8 cellular contexts compared by ENCODE assay signal in the genomic region with DNA sequence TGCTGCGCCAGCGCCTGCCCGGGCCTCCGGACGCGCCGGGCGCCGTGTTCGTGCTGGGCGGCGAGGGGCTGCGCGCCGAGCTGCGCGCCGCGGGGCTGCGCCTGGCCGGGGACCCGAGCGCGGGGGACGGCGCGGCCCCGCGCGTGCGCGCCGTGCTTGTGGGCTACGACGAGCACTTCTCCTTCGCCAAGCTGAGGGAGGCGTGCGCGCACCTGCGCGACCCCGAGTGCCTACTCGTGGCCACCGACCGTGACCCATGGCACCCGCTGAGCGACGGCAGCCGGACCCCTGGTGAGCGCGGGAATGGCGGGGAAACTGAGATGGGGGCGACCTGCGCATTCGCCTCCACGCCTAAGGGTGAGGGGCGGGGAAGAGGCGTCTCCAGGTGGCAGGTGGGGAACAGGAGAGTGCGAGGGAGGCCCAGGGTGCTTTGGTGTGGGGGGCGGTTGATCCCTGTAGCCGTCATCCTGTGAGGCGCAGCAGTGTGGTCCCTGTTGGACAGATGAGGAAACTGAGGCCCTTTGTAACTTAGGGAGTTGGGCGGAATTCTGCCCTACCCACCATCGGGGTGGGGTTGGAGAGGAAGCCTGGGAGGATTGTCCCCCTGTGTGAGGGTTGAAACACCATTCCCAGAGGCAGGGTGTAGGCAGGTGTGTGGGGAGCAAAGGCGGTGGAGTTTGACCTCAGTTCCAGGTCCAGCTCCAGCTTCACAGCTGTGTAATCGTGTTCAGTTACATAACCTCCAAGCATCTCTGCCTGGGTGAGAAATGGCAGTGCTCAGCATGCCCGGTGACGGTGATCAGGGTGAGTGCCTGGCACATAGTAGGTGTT. TPM values are rescaled to one million over a fixed set of nuclear protein-coding genes. Genes with fewer than 3 reads are reported as not detected.
DNase-seq lines count a peak whose midpoint lies in the region; ATAC-seq and TF ChIP-seq lines count a peak whose summit lies in the region.

No MANE protein-coding gene starts in this region.

- H3K4me3 ChIP-seq in WI38 (ENCODE audit: low read depth, low read length) = peak overlapping the region; percentile 72
- peak overlapping the region; percentile 74 for H3K4me3 ChIP-seq in fibroblast of villous mesenchyme (ENCODE audit: low read depth, low read length)
- peak overlapping the region; percentile 70 for H3K4me3 ChIP-seq in retinal pigment epithelial cell (ENCODE audit: low read length)

- TF ChIP-seq CTCF in WI38 (IDR thresholded peaks at IDR 0.05; ENCODE audit: low read depth, low read length) (no peak), fibroblast of villous mesenchyme (IDR thresholded peaks at IDR 0.05; ENCODE audit: insufficient read depth, low read depth, low read length) (no peak), retinal pigment epithelial cell (conservative IDR thresholded peaks at IDR 0.05; ENCODE audit: low read depth, low read length) (no peak)

- peak; percentile 75 for DNase-seq in activated effector memory CD4-positive, alpha-beta T cell treated with anti-CD3 and anti-CD28 coated beads, Interleukin-2, amount 50 U/mL, for 16 hours
- DNase-seq in activated effector memory CD4-positive, alpha-beta T cell treated with Interleukin-2 at 50 U/mL for 16 hours = no peak
- no peak for DNase-seq in fibroblast of villous mesenchyme (ENCODE audit: low read depth)
- DNase-seq in retinal pigment epithelial cell (ENCODE audit: low read depth) = no peak
- no peak for DNase-seq in SW480 (ENCODE audit: low spot score)
- no peak for DNase-seq in NCI-H226

- ATAC-seq in HG02973 (IDR thresholded peaks at IDR 0.05; ENCODE audit: unreplicated experiment) = peak; percentile 10

RNA-seq across cellular contexts. Expression of gene PDXP, which starts 0.8 kb away (rescaled TPM):
- 9.0 and 9.9 TPM in 2 replicates for total RNA-seq in fibroblast of villous mesenchyme

RNA-seq across cellular contexts. Expression of gene LGALS1, which starts 16.2 kb away (rescaled TPM):
- total RNA-seq in fibroblast of villous mesenchyme = 3,707 and 5,728 TPM in 2 replicates

RNA-seq across cellular contexts. Expression of gene SH3BP1, which starts 19.8 kb away (rescaled TPM):
- 9.0 and 11.2 TPM in 2 replicates for total RNA-seq in fibroblast of villous mesenchyme

RNA-seq across cellular contexts. Expression of gene NOL12, which starts 26.9 kb away (rescaled TPM):
- total RNA-seq in fibroblast of villous mesenchyme = 7.3 and 10.3 TPM in 2 replicates

RNA-seq across cellular contexts. Expression of gene TRIOBP, which starts 37.6 kb away (rescaled TPM):
- 121 and 141 TPM in 2 replicates for total RNA-seq in fibroblast of villous mesenchyme
